ENCODE assay signal across 28 cellular contexts in the genomic region with DNA sequence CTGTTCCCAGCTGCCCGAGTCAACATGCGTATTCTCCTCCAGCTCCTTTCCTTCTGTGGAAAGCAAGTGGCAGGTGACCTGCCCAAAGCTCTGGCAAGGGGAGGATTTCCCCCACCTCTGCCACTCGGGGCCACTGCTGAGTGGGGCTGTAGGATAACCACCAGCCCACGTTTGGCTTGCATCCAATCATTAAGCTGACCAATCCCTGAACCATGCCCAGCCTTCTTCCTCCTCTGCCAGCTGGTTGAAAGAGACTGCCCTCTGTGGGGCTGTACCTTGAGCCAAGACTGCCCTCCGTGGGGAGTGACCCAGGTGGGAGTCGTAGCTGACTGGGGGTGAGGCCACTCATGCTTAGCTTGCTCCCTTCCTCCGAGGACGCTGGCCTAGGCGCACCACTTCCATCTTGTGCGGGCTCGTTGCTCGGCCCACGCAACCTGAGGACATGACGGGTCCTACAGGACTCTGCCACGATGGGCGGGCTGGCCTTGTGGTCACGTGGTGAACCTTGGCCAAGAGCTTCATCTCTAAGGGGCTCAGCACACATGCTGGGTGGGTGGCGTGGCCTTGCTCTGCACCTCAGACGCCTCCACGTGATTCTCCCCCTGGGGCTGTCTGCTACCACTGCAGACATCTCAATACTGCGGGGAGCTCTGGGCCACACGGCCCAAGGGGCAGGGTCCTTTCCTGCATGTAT.
A peak's percentile ranks its signal among the peaks of the same experiment; 100 is the strongest.
DNase-seq lines count a peak whose midpoint lies in the region; ATAC-seq, FAIRE-seq and TF ChIP-seq lines count a peak whose summit lies in the region.
"Had no signal": no experiment of that assay in that cellular context is flagged by ENCODE, and none has a peak within 500 bp of the region (broad histone marks: within the 10 kb centered on the region; RNA-seq: fewer than 3 reads in every experiment).

No MANE protein-coding gene starts in this region.

- POLR2A ChIA-PET in activated CD4-positive, alpha-beta T cell treated with anti-CD3 and anti-CD28 coated beads, Interleukin-2, amount 10 ng/mL, durations not matched to agents 7 days and 5 days (lab: Charles Lee), result no interaction called here

- no peak overlapping the region for H3K27ac Mint-ChIP-seq in activated CD8-positive, alpha-beta memory T cell treated with anti-CD3 and anti-CD28 coated beads, Interleukin-2, amount 10 ng/mL, durations not matched to agents 7 days and 5 days
- no peak overlapping the region for H3K27ac Mint-ChIP-seq in activated naive CD4-positive, alpha-beta T cell treated with anti-CD3 and anti-CD28 coated beads, Interleukin-2, amount 10 ng/mL, durations not matched to agents 7 days and 5 days
- no peak overlapping the region for H3K27ac Mint-ChIP-seq in activated CD4-positive, alpha-beta T cell treated with anti-CD3 and anti-CD28 coated beads, Interleukin-2, amount 10 ng/mL, durations not matched to agents 7 days and 5 days
- H3K27ac Mint-ChIP-seq: activated CD4-positive, alpha-beta T cell treated with anti-CD3 and anti-CD28 coated beads for 36 hours; neural progenitor cell had no signal

- H3K4me1 ChIP-seq in kidney (ENCODE audit: control insufficient read depth in 1 of 2, insufficient read depth in 1 of 2, low read depth in 1 of 2, low read length in 2 of 2), result no peaks in the 10 kb centered on the region
- H3K4me1 ChIP-seq in stomach, result peaks cover 3 to 16% (median 9%) of the 10 kb centered on the region in 4 donors
- H3K4me1 ChIP-seq: breast epithelium, neural progenitor cell, psoas muscle, uterus had no signal

- intact Hi-C loops in kidney (cut with DNase I), result no loop called here
- intact Hi-C loops in stomach (cut with DNase I; ENCODE audit: low total_unique reads), result no loop called here

- H3K36me3 Mint-ChIP-seq in activated CD8-positive, alpha-beta memory T cell treated with anti-CD3 and anti-CD28 coated beads, Interleukin-2, amount 10 ng/mL, durations not matched to agents 7 days and 5 days, result peaks cover 2% of the 10 kb centered on the region
- peaks cover 16% of the 10 kb centered on the region for H3K36me3 Mint-ChIP-seq in activated naive CD4-positive, alpha-beta T cell treated with anti-CD3 and anti-CD28 coated beads, Interleukin-2, amount 10 ng/mL, durations not matched to agents 7 days and 5 days
- H3K36me3 Mint-ChIP-seq in activated CD4-positive, alpha-beta T cell treated with anti-CD3 and anti-CD28 coated beads, Interleukin-2, amount 10 ng/mL, durations not matched to agents 7 days and 5 days (ENCODE audit: low read depth), result peaks cover 18% of the 10 kb centered on the region
- H3K36me3 Mint-ChIP-seq: neural progenitor cell had no signal

- 85 to 89% (median 87%) methylated on average over 16 to 22 of the region's 22 CpGs for WGBS in stomach, 5 donors

- no peak overlapping the region for H3K4me3 Mint-ChIP-seq in activated CD8-positive, alpha-beta memory T cell treated with anti-CD3 and anti-CD28 coated beads, Interleukin-2, amount 10 ng/mL, durations not matched to agents 7 days and 5 days
- no peak overlapping the region for H3K4me3 Mint-ChIP-seq in activated naive CD4-positive, alpha-beta T cell treated with anti-CD3 and anti-CD28 coated beads, Interleukin-2, amount 10 ng/mL, durations not matched to agents 7 days and 5 days
- no peak overlapping the region for H3K4me3 Mint-ChIP-seq in activated CD4-positive, alpha-beta T cell treated with anti-CD3 and anti-CD28 coated beads, Interleukin-2, amount 10 ng/mL, durations not matched to agents 7 days and 5 days
- H3K4me3 Mint-ChIP-seq: activated CD4-positive, alpha-beta T cell treated with anti-CD3 and anti-CD28 coated beads for 36 hours; B cell; neural progenitor cell had no signal

- H3K27me3 ChIP-seq in HL-60 (ENCODE audit: insufficient read depth, poor library complexity, severe bottlenecking), result no peaks in the 10 kb centered on the region
- no peaks in the 10 kb centered on the region for H3K27me3 ChIP-seq in stomach
- H3K27me3 ChIP-seq: breast epithelium, neural progenitor cell, uterus had no signal

- H3K36me3 ChIP-seq in kidney (ENCODE audit: control insufficient read depth in 1 of 2, insufficient read depth in 2 of 2, low read length in 2 of 2), result no peaks in the 10 kb centered on the region
- no peaks in the 10 kb centered on the region for H3K36me3 ChIP-seq in stomach
- H3K36me3 ChIP-seq: breast epithelium, neural progenitor cell, uterus had no signal

- CTCF ChIA-PET in activated CD8-positive, alpha-beta memory T cell treated with anti-CD3 and anti-CD28 coated beads, Interleukin-2, amount 10 ng/mL, durations not matched to agents 7 days and 5 days (lab: Charles Lee), result interaction anchor here (0.6 to 1.6 kb wide), 4 partner anchors 8 to 79 kb away, joined by 3 to 5 read pairs (median 3); no protein-coding TSS in a partner anchor
- CTCF ChIA-PET in activated naive CD4-positive, alpha-beta T cell treated with anti-CD3 and anti-CD28 coated beads, Interleukin-2, amount 10 ng/mL, durations not matched to agents 7 days and 5 days (lab: Charles Lee), result interaction anchor here (1.9 kb wide), 2 partner anchors 21 to 32 kb away, joined by 5 to 8 read pairs; no protein-coding TSS in a partner anchor
- CTCF ChIA-PET in activated CD4-positive, alpha-beta T cell treated with anti-CD3 and anti-CD28 coated beads, Interleukin-2, amount 10 ng/mL, durations not matched to agents 7 days and 5 days (lab: Charles Lee), result interaction anchor here (1.1 to 1.9 kb wide), 4 partner anchors 8 to 85 kb away, joined by 3 to 5 read pairs (median 3); no protein-coding TSS in a partner anchor

- no peak overlapping the region for H3K4me3 ChIP-seq in HL-60 (replicated peaks; ENCODE audit: insufficient read depth, low read length)
- H3K4me3 ChIP-seq in kidney (ENCODE audit: low read length in 2 of 2), result no peak overlapping the region
- no peak overlapping the region for H3K4me3 ChIP-seq in stomach
- H3K4me3 ChIP-seq: A549, breast epithelium, GM12878, neural progenitor cell, psoas muscle, uterus had no signal

- peaks cover 5% of the 10 kb centered on the region for H3K9me3 Mint-ChIP-seq in activated CD8-positive, alpha-beta memory T cell treated with anti-CD3 and anti-CD28 coated beads, Interleukin-2, amount 10 ng/mL, durations not matched to agents 7 days and 5 days (ENCODE audit: low read depth)
- H3K9me3 Mint-ChIP-seq in activated naive CD4-positive, alpha-beta T cell treated with anti-CD3 and anti-CD28 coated beads, Interleukin-2, amount 10 ng/mL, durations not matched to agents 7 days and 5 days, result peaks cover 18% of the 10 kb centered on the region
- peaks cover 18% of the 10 kb centered on the region for H3K9me3 Mint-ChIP-seq in activated CD4-positive, alpha-beta T cell treated with anti-CD3 and anti-CD28 coated beads, Interleukin-2, amount 10 ng/mL, durations not matched to agents 7 days and 5 days

- peaks cover 24% of the 10 kb centered on the region for H3K4me1 Mint-ChIP-seq in activated CD8-positive, alpha-beta memory T cell treated with anti-CD3 and anti-CD28 coated beads, Interleukin-2, amount 10 ng/mL, durations not matched to agents 7 days and 5 days
- H3K4me1 Mint-ChIP-seq in activated naive CD4-positive, alpha-beta T cell treated with anti-CD3 and anti-CD28 coated beads, Interleukin-2, amount 10 ng/mL, durations not matched to agents 7 days and 5 days, result peaks cover 6% of the 10 kb centered on the region
- H3K4me1 Mint-ChIP-seq in activated CD4-positive, alpha-beta T cell treated with anti-CD3 and anti-CD28 coated beads, Interleukin-2, amount 10 ng/mL, durations not matched to agents 7 days and 5 days, result peaks cover 40% of the 10 kb centered on the region

- DNase-seq in activated CD8-positive, alpha-beta memory T cell treated with anti-CD3 and anti-CD28 coated beads, Interleukin-2, amount 10 ng/mL, durations not matched to agents 7 days and 5 days, result peak; percentile 36
- DNase-seq in activated CD8-positive, alpha-beta memory T cell treated with anti-CD3 and anti-CD28 coated beads, Interleukin-2, amount 50 U/mL, for 48 hours, result no peak
- DNase-seq in HL-60 (ENCODE audit: low read depth in 1 of 2, low spot score in 1 of 2) (no peak), kidney (peak; percentile 71), stomach (peak; percentile 16), cerebellar cortex (ENCODE audit: low spot score) (no peak)
- no peak for DNase-seq in activated naive CD4-positive, alpha-beta T cell treated with anti-CD3 and anti-CD28 coated beads, Interleukin-2, amount 10 ng/mL, durations not matched to agents 7 days and 5 days
- DNase-seq in activated CD4-positive, alpha-beta T cell treated with anti-CD3 and anti-CD28 coated beads, Interleukin-2, amount 10 ng/mL, durations not matched to agents 7 days and 5 days, result no peak
- DNase-seq: activated CD4-positive, alpha-beta T cell treated with anti-CD3 and anti-CD28 coated beads for 36 hours; activated CD8-positive, alpha-beta memory T cell treated with anti-CD3 and anti-CD28 coated beads, Interleukin-2, amount 50 U/mL, for 4 hours; amniotic stem cell; KG1; MM.1S; NCI-H1436; NCI-H524; PC-3; psoas muscle; SHP77 treated with DMSO at 0.1 percent for 48 hours; SW 1271 had no signal

- no peak for TF ChIP-seq CTCF in HL-60 (IDR thresholded peaks at IDR 0.05; ENCODE audit: insufficient read depth, low read length)
- TF ChIP-seq CTCF in kidney (IDR thresholded peaks at IDR 0.05; ENCODE audit: borderline replicate concordance, extremely low read depth, insufficient read depth), result no peak
- TF ChIP-seq CTCF in stomach (IDR thresholded peaks at IDR 0.05), result no peak

- H3K9me3 ChIP-seq in kidney (ENCODE audit: control insufficient read depth in 1 of 2, low read length in 2 of 2) (peaks cover 4 to 9% of the 10 kb centered on the region in 2 donors), stomach (peaks cover 9 to 20% (median 16%) of the 10 kb centered on the region in 4 donors)
- H3K9me3 ChIP-seq: psoas muscle had no signal

- TF ChIP-seq EP300 in stomach (IDR thresholded peaks at IDR 0.05), result no peak

- H3K9ac ChIP-seq in kidney (ENCODE audit: low read length in 2 of 2), result no peak overlapping the region
- H3K9ac ChIP-seq: neural progenitor cell had no signal

- no peak for ATAC-seq in activated CD8-positive, alpha-beta memory T cell treated with anti-CD3 and anti-CD28 coated beads, Interleukin-2, amount 10 ng/mL, durations not matched to agents 7 days and 5 days
- ATAC-seq: activated CD4-positive, alpha-beta T cell treated with anti-CD3 and anti-CD28 coated beads for 36 hours; GM12878; PC-3; psoas muscle had no signal

- no peak for TF ChIP-seq POLR2A in stomach (IDR thresholded peaks at IDR 0.05)

- peak overlapping the region; percentile 83 for H3K27ac ChIP-seq in HL-60 (replicated peaks)
- H3K27ac ChIP-seq in kidney (ENCODE audit: low read depth in 2 of 2, low read length in 2 of 2), result no peak overlapping the region
- H3K27ac ChIP-seq in stomach, result peak overlapping the region in 2 of 5 donors; percentile 78 to 82
- H3K27ac ChIP-seq: A549, breast epithelium, neural progenitor cell, psoas muscle, uterus had no signal

- H3K27me3 Mint-ChIP-seq in activated CD8-positive, alpha-beta memory T cell treated with anti-CD3 and anti-CD28 coated beads, Interleukin-2, amount 10 ng/mL, durations not matched to agents 7 days and 5 days, result no peaks in the 10 kb centered on the region
- no peaks in the 10 kb centered on the region for H3K27me3 Mint-ChIP-seq in activated naive CD4-positive, alpha-beta T cell treated with anti-CD3 and anti-CD28 coated beads, Interleukin-2, amount 10 ng/mL, durations not matched to agents 7 days and 5 days
- no peaks in the 10 kb centered on the region for H3K27me3 Mint-ChIP-seq in activated CD4-positive, alpha-beta T cell treated with anti-CD3 and anti-CD28 coated beads, Interleukin-2, amount 10 ng/mL, durations not matched to agents 7 days and 5 days
- H3K27me3 Mint-ChIP-seq: activated CD4-positive, alpha-beta T cell treated with anti-CD3 and anti-CD28 coated beads for 36 hours; B cell had no signal

- FAIRE-seq in kidney (lab: Jason Lieb, UNC), result no peak
- FAIRE-seq: A549, H1, HTR-8/SVneo, TTC549 had no signal

Comparison
In these comparisons a context has a peak if more than half of its experiments do, and no peak if none do; other contexts are left out.
1. DNase-seq: peak in activated CD8-positive, alpha-beta memory T cell treated with anti-CD3 and anti-CD28 coated beads, Interleukin-2, amount 10 ng/mL, durations not matched to agents 7 days and 5 days (single experiment), kidney (single experiment) and stomach (single experiment); none in activated CD8-positive, alpha-beta memory T cell treated with anti-CD3 and anti-CD28 coated beads, Interleukin-2, amount 50 U/mL, for 48 hours (single experiment), HL-60 (0 of 2), cerebellar cortex (single experiment), activated naive CD4-positive, alpha-beta T cell treated with anti-CD3 and anti-CD28 coated beads, Interleukin-2, amount 10 ng/mL, durations not matched to agents 7 days and 5 days (single experiment) and activated CD4-positive, alpha-beta T cell treated with anti-CD3 and anti-CD28 coated beads, Interleukin-2, amount 10 ng/mL, durations not matched to agents 7 days and 5 days (single experiment).